ENCODE assay signal across 8 cellular contexts in the genomic region with DNA sequence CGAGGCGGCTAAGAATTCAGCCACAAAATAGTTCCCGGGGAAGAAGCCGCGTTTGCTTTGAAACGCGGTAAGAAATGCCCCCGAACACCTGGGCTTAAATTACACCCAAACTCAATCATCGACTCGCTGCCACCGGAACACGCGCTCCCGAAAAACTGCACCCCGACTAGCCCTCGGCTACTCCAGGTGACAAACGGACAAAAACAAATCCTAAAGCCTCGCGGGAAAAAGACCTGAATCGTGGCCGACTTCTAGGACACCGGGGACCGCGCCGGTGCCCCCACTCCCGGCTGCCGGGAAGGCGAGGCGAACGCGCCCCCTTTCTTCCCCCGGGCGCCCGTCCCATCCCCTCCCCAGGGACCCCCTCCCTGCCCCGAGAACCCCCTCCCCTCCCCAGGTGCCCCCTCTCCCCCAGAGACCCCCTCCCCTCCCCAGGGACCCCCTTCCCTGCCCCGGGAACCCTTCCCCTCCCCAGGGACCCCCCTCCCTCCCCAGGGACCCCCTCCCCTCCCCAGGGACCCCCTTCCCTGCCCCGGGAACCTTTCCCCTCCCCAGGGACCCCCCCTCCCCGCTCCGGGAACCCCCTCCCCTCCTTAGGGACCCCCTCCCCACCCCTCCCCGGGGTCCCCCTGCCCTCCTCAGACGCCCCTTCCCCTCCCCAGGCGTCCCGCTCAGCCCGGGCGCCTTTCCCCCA. TPM values are rescaled to one million over a fixed set of nuclear protein-coding genes. Genes with fewer than 3 reads are reported as not detected.
DNase-seq lines count a peak whose midpoint lies in the region; ATAC-seq, FAIRE-seq and TF ChIP-seq lines count a peak whose summit lies in the region.

No MANE protein-coding gene starts in this region.

- DNase-seq in HAP-1 (ENCODE audit: low spot score in 2 of 2) (no peak), activated B cell treated with CpG ODN at 0.5 μM for 24 hours (no peak), right cardiac atrium (peak in 1 of 3 donors; percentile 25), cerebellar cortex (ENCODE audit: low spot score) (no peak), NCI-H524 (lab: John Stamatoyannopoulos, UW) (no peak), GM12891 (ENCODE audit: insufficient read length, low spot score) (no peak)

- H3K36me3 ChIP-seq in HAP-1 (replicated peaks), result no peaks in the 10 kb centered on the region
- peaks cover 0 to 5% (median 4%) of the 10 kb centered on the region in 3 donors for H3K36me3 ChIP-seq in skeletal muscle tissue (ENCODE audit: control insufficient read depth in 3 of 3, insufficient read depth in 3 of 3, low read length in 3 of 3)

- peaks cover 6% of the 10 kb centered on the region for H3K9me3 Mint-ChIP-seq in activated B cell treated with CpG ODN at 0.5 μM for 24 hours

- POLR2A ChIA-PET in activated B cell treated with CpG ODN at 0.5 μM for 24 hours (lab: Charles Lee), result interaction anchor here (0.6 to 1.8 kb wide), 10 partner anchors 49 to 158 kb away, joined by 3 to 9 read pairs (median 4); partner anchors contain the start of genes B3GALT6, SDF4 and UBE2J2

- in situ Hi-C loops in HAP-1 (cut with MboI; ENCODE audit: low sequenced_read_pairs), result loop anchor here (10.0 kb wide), 1 partner anchor 190 kb away; the partner anchor contains the start of genes ACAP3 and PUSL1

- H3K27ac Mint-ChIP-seq in activated B cell treated with CpG ODN at 0.5 μM for 24 hours, result peak overlapping the region; percentile 10

- peak overlapping the region in 2 of 3 donors; percentile 20 to 40 for H3K9ac ChIP-seq in skeletal muscle tissue (ENCODE audit: low read depth in 1 of 3, low read length in 3 of 3)

- no peaks in the 10 kb centered on the region for H3K4me1 ChIP-seq in HAP-1
- H3K4me1 ChIP-seq in right cardiac atrium (ENCODE audit: control insufficient read depth, insufficient read depth, low read length), result no peaks in the 10 kb centered on the region
- H3K4me1 ChIP-seq in skeletal muscle tissue (ENCODE audit: control insufficient read depth in 3 of 3, insufficient read depth in 3 of 3, low read length in 3 of 3), result peaks cover 0 to 5% (median 4%) of the 10 kb centered on the region in 3 donors

- H3K27me3 ChIP-seq in HAP-1 (ENCODE audit: low read depth), result peaks cover 5% of the 10 kb centered on the region
- H3K27me3 ChIP-seq in right cardiac atrium (ENCODE audit: control insufficient read depth, insufficient read depth), result no peaks in the 10 kb centered on the region
- H3K27me3 ChIP-seq in skeletal muscle tissue (ENCODE audit: control insufficient read depth in 3 of 3, insufficient read depth in 3 of 3, low read length in 3 of 3), result peaks cover 16 to 20% (median 16%) of the 10 kb centered on the region in 3 donors

- 4% methylated on average over 45 of the region's 45 CpGs for WGBS in right cardiac atrium

- no peak for TF ChIP-seq CTCF in activated B cell treated with CpG ODN at 0.5 μM for 24 hours (IDR thresholded peaks at IDR 0.05)

- intact Hi-C loops in activated B cell treated with CpG ODN at 0.5 μM for 24 hours (cut with micrococcal nuclease), result no loop called here
- intact Hi-C loops in right cardiac atrium (cut with DNase I), result no loop called here

- no peaks in the 10 kb centered on the region for H3K9me3 ChIP-seq in HAP-1
- H3K9me3 ChIP-seq in right cardiac atrium (ENCODE audit: control insufficient read depth, low read length), result no peaks in the 10 kb centered on the region
- H3K9me3 ChIP-seq in skeletal muscle tissue (ENCODE audit: control insufficient read depth in 3 of 3, low read length in 3 of 3), result peaks cover 5 to 10% (median 6%) of the 10 kb centered on the region in 3 donors

- ATAC-seq in activated B cell treated with CpG ODN at 0.5 μM for 24 hours (ENCODE audit: low read depth) (no peak), right cardiac atrium (no peak), HG02840 (IDR thresholded peaks at IDR 0.05; ENCODE audit: low FRiP score, unreplicated experiment) (no peak)

- CTCF ChIA-PET in activated B cell treated with CpG ODN at 0.5 μM for 24 hours (lab: Charles Lee), result interaction anchor here (1.5 kb wide), 1 partner anchor 51 kb away, joined by 3 read pairs; no protein-coding TSS in a partner anchor

- peaks cover 14% of the 10 kb centered on the region for H3K36me3 Mint-ChIP-seq in activated B cell treated with CpG ODN at 0.5 μM for 24 hours (ENCODE audit: low read depth)

- H3K4me3 Mint-ChIP-seq in activated B cell treated with CpG ODN at 0.5 μM for 24 hours, result peak overlapping the region; percentile 88

- TF ChIP-seq POLR2A in GM12891 (IDR thresholded peaks at IDR 0.05; ENCODE audit: low read depth, low read length), result no peak

- H3K27ac ChIP-seq in right cardiac atrium (ENCODE audit: low read length) (no peak overlapping the region), skeletal muscle tissue (ENCODE audit: low read depth, low read length) (peak overlapping the region; percentile 30)

- H3K27me3 Mint-ChIP-seq in activated B cell treated with CpG ODN at 0.5 μM for 24 hours, result peaks cover 3% of the 10 kb centered on the region

- peak overlapping the region; percentile 85 for H3K4me3 ChIP-seq in HAP-1
- H3K4me3 ChIP-seq in right cardiac atrium (ENCODE audit: low read length), result peak overlapping the region; percentile 58
- H3K4me3 ChIP-seq in skeletal muscle tissue (ENCODE audit: low read length in 3 of 3), result peak overlapping the region; percentile 43 to 76 (median 73)

- peaks cover 9% of the 10 kb centered on the region for H3K4me1 Mint-ChIP-seq in activated B cell treated with CpG ODN at 0.5 μM for 24 hours

- FAIRE-seq in GM12891 (lab: Jason Lieb, UNC), result no peak

TF ChIP-seq in GM12891, 5 proteins besides CTCF, POLR2A, EP300 and RAD21:
- no peak for TF ChIP-seq SPI1 (IDR thresholded peaks at IDR 0.05; ENCODE audit: low read depth, low read length)
- no peak for TF ChIP-seq POU2F2 (IDR thresholded peaks at IDR 0.05; ENCODE audit: low read depth, low read length)
- no peak for TF ChIP-seq TAF1 (IDR thresholded peaks at IDR 0.05; ENCODE audit: low read depth, low read length)
- no peak for TF ChIP-seq PAX5 (IDR thresholded peaks at IDR 0.05; ENCODE audit: insufficient read depth, low read length, severe bottlenecking)
- TF ChIP-seq POLR2AphosphoS5 (IDR thresholded peaks at IDR 0.05; ENCODE audit: low read depth, low read length), result no peak

RNA-seq across cellular contexts. Expression of gene C1orf159, which starts 0.6 kb away (rescaled TPM):
- total RNA-seq in activated B cell treated with CpG ODN at 0.5 μM for 24 hours, result 20.8 and 26.5 TPM in 2 replicates
- total RNA-seq in right cardiac atrium, result 1 to 10 TPM; 4.9 to 5.6 (median 5.4) TPM
- 6.8 TPM for polyA plus RNA-seq in right cardiac atrium
- total RNA-seq in skeletal muscle tissue, result 2.1 TPM
- polyA plus RNA-seq in GM12891 (2012; ENCODE audit: low read depth, missing spikeins), result 7.1 TPM

RNA-seq across cellular contexts. Expression of gene RNF223, which starts 41.2 kb away (rescaled TPM):
- total RNA-seq in activated B cell treated with CpG ODN at 0.5 μM for 24 hours (not detected in 2 replicates), right cardiac atrium (not detected), skeletal muscle tissue (not detected)
- polyA plus RNA-seq in right cardiac atrium, result not detected
- 0.08 TPM for polyA plus RNA-seq in GM12891 (2012; ENCODE audit: low read depth, missing spikeins)

RNA-seq across cellular contexts. Expression of gene TTLL10, which starts 58.4 kb away (rescaled TPM):
- total RNA-seq in activated B cell treated with CpG ODN at 0.5 μM for 24 hours (0.16 TPM in 1 of 2 replicates, not detected in the other), right cardiac atrium (not detected), skeletal muscle tissue (not detected)
- 0.09 TPM for polyA plus RNA-seq in right cardiac atrium
- polyA plus RNA-seq in GM12891 (2012; ENCODE audit: low read depth, missing spikeins), result not detected
